In genomic region chr6:154239392-154239791, GRCh38 we compare ENCODE assay signal across 1 cellular context.
TF ChIP-seq lines count a peak whose summit lies in the region.

No MANE protein-coding gene starts in this region.

TF ChIP-seq in HCT116, 20 proteins besides CTCF, POLR2A, EP300 and RAD21 (continued from another document):
- TF ChIP-seq SRF (IDR thresholded peaks at IDR 0.05; ENCODE audit: low read depth) (no peak), ATF3 (IDR thresholded peaks at IDR 0.05) (no peak), YY1 (IDR thresholded peaks at IDR 0.05; ENCODE audit: extremely low read depth, insufficient replicate concordance, low read depth, low read length) (no peak), EZH2phosphoT487 (IDR thresholded peaks at IDR 0.05; ENCODE audit: borderline replicate concordance) (no peak), JUND (IDR thresholded peaks at IDR 0.05) (no peak), CBX3 (IDR thresholded peaks at IDR 0.05; ENCODE audit: low read depth) (no peak), SP1 (IDR thresholded peaks at IDR 0.05; ENCODE audit: low read depth) (no peak), POLR2AphosphoS5 (IDR thresholded peaks at IDR 0.05; ENCODE audit: low read depth, low read length) (no peak), ZFX (IDR thresholded peaks at IDR 0.05) (no peak), FOSL1 (IDR thresholded peaks at IDR 0.05; ENCODE audit: low read depth) (no peak)
